ENCODE assay signal across 9 cellular contexts in genomic region chr16:81204794-81205680, GRCh38. TPM values are rescaled to one million over a fixed set of nuclear protein-coding genes. Genes with fewer than 3 reads are reported as not detected.
DNase-seq lines count a peak whose midpoint lies in the region; ATAC-seq and TF ChIP-seq lines count a peak whose summit lies in the region.
"Had no signal": no experiment of that assay in that cellular context is flagged by ENCODE, and none has a peak within 500 bp of the region (broad histone marks: within the 10 kb centered on the region; RNA-seq: fewer than 3 reads in every experiment).

No MANE protein-coding gene starts in this region.

- H3K9me3 Mint-ChIP-seq in HFFc6: no peaks in the 10 kb centered on the region

- H3K36me3 ChIP-seq in RWPE2 (ENCODE audit: low read depth) (no peaks in the 10 kb centered on the region), breast epithelium (no peaks in the 10 kb centered on the region)
- no peaks in the 10 kb centered on the region for H3K36me3 ChIP-seq in effector memory CD4-positive, alpha-beta T cell (ENCODE audit: control insufficient read depth, insufficient read depth, low read length)
- H3K36me3 ChIP-seq: SJSA1 had no signal

- in situ Hi-C loops in Caki2 (cut with HindIII; ENCODE audit: low pct_unique_long_range_greater_than_20kb, low sequenced_read_pairs): no loop called here

- peaks cover 6% of the 10 kb centered on the region; the same call in 1 of the 2 replicates for H3K4me1 Mint-ChIP-seq in HFFc6 (ENCODE audit: low read depth)

- no peak for ATAC-seq in RWPE2 (ENCODE audit: low read depth)
- no peak for ATAC-seq in HG02973 (IDR thresholded peaks at IDR 0.05; ENCODE audit: unreplicated experiment)

- H3K9me3 ChIP-seq in RWPE2 (ENCODE audit: severe bottlenecking): no peaks in the 10 kb centered on the region
- H3K9me3 ChIP-seq in breast epithelium: no peaks in the 10 kb centered on the region
- no peaks in the 10 kb centered on the region for H3K9me3 ChIP-seq in effector memory CD4-positive, alpha-beta T cell (ENCODE audit: control insufficient read depth, low read length)
- H3K9me3 ChIP-seq: SJSA1 had no signal

- H3K27ac ChIP-seq in RWPE2 (ENCODE audit: poor library complexity, severe bottlenecking) (no peak overlapping the region), breast epithelium (no peak overlapping the region), layer of hippocampus (ENCODE audit: low read depth, low read length) (peak overlapping the region; percentile 36)
- H3K27ac ChIP-seq in effector memory CD4-positive, alpha-beta T cell (ENCODE audit: insufficient read depth, low read length, poor library complexity, severe bottlenecking): no peak overlapping the region
- H3K27ac ChIP-seq: SJSA1 had no signal

- DNase-seq in Caki2 (ENCODE audit: low read depth) (peak; percentile 45), HFFc6 (peak; percentile 35), RWPE2 (ENCODE audit: low spot score) (no peak), breast epithelium (ENCODE audit: low spot score in 2 of 2) (no peak)
- DNase-seq in stimulated activated CD4-positive, alpha-beta T cell treated with anti-CD3 and anti-CD28 coated beads, Interleukin-4, amount 100 ng/mL, for 24 hours: peak; percentile 47
- DNase-seq in effector memory CD4-positive, alpha-beta T cell: no peak

- H3K4me1 ChIP-seq in RWPE2 (ENCODE audit: insufficient read depth, poor library complexity, severe bottlenecking) (no peaks in the 10 kb centered on the region), breast epithelium (no peaks in the 10 kb centered on the region)
- no peaks in the 10 kb centered on the region for H3K4me1 ChIP-seq in effector memory CD4-positive, alpha-beta T cell (ENCODE audit: control insufficient read depth, insufficient read depth, low read length, poor library complexity, severe bottlenecking)
- H3K4me1 ChIP-seq: SJSA1 had no signal

- H3K4me3 Mint-ChIP-seq in HFFc6: no peak overlapping the region

- H3K27me3 ChIP-seq in RWPE2 (ENCODE audit: insufficient read depth, poor library complexity, severe bottlenecking) (no peaks in the 10 kb centered on the region), breast epithelium (no peaks in the 10 kb centered on the region), layer of hippocampus (ENCODE audit: control insufficient read depth, insufficient read depth, low read length) (peaks cover 2% of the 10 kb centered on the region)
- H3K27me3 ChIP-seq in effector memory CD4-positive, alpha-beta T cell (replicated peaks; ENCODE audit: control insufficient read depth, insufficient read depth, low read length, poor library complexity, severe bottlenecking): no peaks in the 10 kb centered on the region
- H3K27me3 ChIP-seq: SJSA1 had no signal

- TF ChIP-seq CTCF in HFFc6 (IDR thresholded peaks at IDR 0.05) (peak; percentile 88), RWPE2 (IDR thresholded peaks at IDR 0.05; ENCODE audit: poor library complexity, severe bottlenecking) (peak; percentile 88), breast epithelium (IDR thresholded peaks at IDR 0.05) (peak; percentile 47 to 74 (median 60))

- TF ChIP-seq POLR2A in breast epithelium (IDR thresholded peaks at IDR 0.05): no peak

- H3K27ac Mint-ChIP-seq in HFFc6: no peak overlapping the region

- H3K4me3 ChIP-seq in RWPE2 (ENCODE audit: severe bottlenecking) (no peak overlapping the region), breast epithelium (no peak overlapping the region)
- no peak overlapping the region for H3K4me3 ChIP-seq in effector memory CD4-positive, alpha-beta T cell (ENCODE audit: insufficient read depth, low read depth, low read length, poor library complexity, severe bottlenecking)
- H3K4me3 ChIP-seq: SJSA1 had no signal

- intact Hi-C loops in breast epithelium (cut with DNase I; ENCODE audit: low total_unique reads): no loop called here

- no peaks in the 10 kb centered on the region for H3K36me3 Mint-ChIP-seq in HFFc6 (ENCODE audit: low read depth)

- H3K27me3 Mint-ChIP-seq in HFFc6 (ENCODE audit: insufficient read depth): peaks cover 17% of the 10 kb centered on the region

RNA-seq across cellular contexts. Expression of gene BCO1, which starts 33.5 kb away (rescaled TPM):
- 3.7 and 13.7 TPM in 2 replicates for total RNA-seq in Caki2 (2014; rRNA removed; shearing (Covaris generic); ENCODE audit: low replicate concordance)
- not detected for total RNA-seq in HFFc6 (2021; fragmentation: NEBNext Ultra II Directional; extraction: Animal tissue kit (Norgen Biotek cat#: 25700))
- total RNA-seq in breast epithelium: under 1 TPM in 1 of 3 donors, not detected in 2; 0.29 TPM
- total RNA-seq: SJSA1 had no signal

Comparison
In these comparisons a context has a peak if more than half of its experiments do, and no peak if none do; other contexts are left out.
1. DNase-seq: peak in Caki2 (single experiment), HFFc6 (single experiment) and stimulated activated CD4-positive, alpha-beta T cell treated with anti-CD3 and anti-CD28 coated beads, Interleukin-4, amount 100 ng/mL, for 24 hours (single experiment); none in RWPE2 (single experiment), breast epithelium (0 of 2) and effector memory CD4-positive, alpha-beta T cell (0 of 3).
2. Peak in every context shown above with its lines, with median percentiles within 50 percentile points of each other: CTCF ChIP-seq.